Comparison of ENCODE assay signal across 1 cellular context in genomic region chr3:168096210-168096795, GRCh38.
A peak's percentile ranks its signal among the peaks of the same experiment; 100 is the strongest.
TF ChIP-seq lines count a peak whose summit lies in the region.

No MANE protein-coding gene starts in this region.

TF ChIP-seq in HepG2, 621 proteins besides CTCF, POLR2A, EP300 and RAD21 (continued from another document and continues in another):
- TF ChIP-seq, protein P1, sequence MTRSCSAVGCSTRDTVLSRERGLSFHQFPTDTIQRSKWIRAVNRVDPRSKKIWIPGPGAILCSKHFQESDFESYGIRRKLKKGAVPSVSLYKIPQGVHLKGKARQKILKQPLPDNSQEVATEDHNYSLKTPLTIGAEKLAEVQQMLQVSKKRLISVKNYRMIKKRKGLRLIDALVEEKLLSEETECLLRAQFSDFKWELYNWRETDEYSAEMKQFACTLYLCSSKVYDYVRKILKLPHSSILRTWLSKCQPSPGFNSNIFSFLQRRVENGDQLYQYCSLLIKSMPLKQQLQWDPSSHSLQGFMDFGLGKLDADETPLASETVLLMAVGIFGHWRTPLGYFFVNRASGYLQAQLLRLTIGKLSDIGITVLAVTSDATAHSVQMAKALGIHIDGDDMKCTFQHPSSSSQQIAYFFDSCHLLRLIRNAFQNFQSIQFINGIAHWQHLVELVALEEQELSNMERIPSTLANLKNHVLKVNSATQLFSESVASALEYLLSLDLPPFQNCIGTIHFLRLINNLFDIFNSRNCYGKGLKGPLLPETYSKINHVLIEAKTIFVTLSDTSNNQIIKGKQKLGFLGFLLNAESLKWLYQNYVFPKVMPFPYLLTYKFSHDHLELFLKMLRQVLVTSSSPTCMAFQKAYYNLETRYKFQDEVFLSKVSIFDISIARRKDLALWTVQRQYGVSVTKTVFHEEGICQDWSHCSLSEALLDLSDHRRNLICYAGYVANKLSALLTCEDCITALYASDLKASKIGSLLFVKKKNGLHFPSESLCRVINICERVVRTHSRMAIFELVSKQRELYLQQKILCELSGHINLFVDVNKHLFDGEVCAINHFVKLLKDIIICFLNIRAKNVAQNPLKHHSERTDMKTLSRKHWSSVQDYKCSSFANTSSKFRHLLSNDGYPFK (CRISPR knock-in tag; IDR thresholded peaks at IDR 0.05; ENCODE audit: borderline replicate concordance), result no peak
- TF ChIP-seq, protein P2, sequence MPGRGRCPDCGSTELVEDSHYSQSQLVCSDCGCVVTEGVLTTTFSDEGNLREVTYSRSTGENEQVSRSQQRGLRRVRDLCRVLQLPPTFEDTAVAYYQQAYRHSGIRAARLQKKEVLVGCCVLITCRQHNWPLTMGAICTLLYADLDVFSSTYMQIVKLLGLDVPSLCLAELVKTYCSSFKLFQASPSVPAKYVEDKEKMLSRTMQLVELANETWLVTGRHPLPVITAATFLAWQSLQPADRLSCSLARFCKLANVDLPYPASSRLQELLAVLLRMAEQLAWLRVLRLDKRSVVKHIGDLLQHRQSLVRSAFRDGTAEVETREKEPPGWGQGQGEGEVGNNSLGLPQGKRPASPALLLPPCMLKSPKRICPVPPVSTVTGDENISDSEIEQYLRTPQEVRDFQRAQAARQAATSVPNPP (CRISPR knock-in tag; IDR thresholded peaks at IDR 0.05), result peak; percentile 41; the same call in 1 of the 2 replicates
- TF ChIP-seq ZSCAN31 (CRISPR knock-in tag; IDR thresholded peaks at IDR 0.05; ENCODE audit: low read depth) (peak; percentile 32), ZNF275 (CRISPR knock-in tag; IDR thresholded peaks at IDR 0.05; ENCODE audit: borderline replicate concordance) (peak; percentile 45; the same call in 1 of the 2 replicates), SATB2 (CRISPR knock-in tag; IDR thresholded peaks at IDR 0.05) (no peak), CENPT (CRISPR knock-in tag; IDR thresholded peaks at IDR 0.05; ENCODE audit: low read depth) (no peak), IKZF1 (IDR thresholded peaks at IDR 0.05) (no peak), REST (IDR thresholded peaks at IDR 0.05; ENCODE audit: borderline replicate concordance in 1 of 2, low read depth in 1 of 2, low read length in 2 of 2) (no peak), SRSF9 (IDR thresholded peaks at IDR 0.05; ENCODE audit: borderline replicate concordance, insufficient read depth, low read depth, low read length, poor library complexity, severe bottlenecking) (no peak), NCOR1 (IDR thresholded peaks at IDR 0.05; ENCODE audit: borderline replicate concordance, low read length) (no peak), ZNF431 (CRISPR knock-in tag; IDR thresholded peaks at IDR 0.05; ENCODE audit: borderline replicate concordance, low read depth) (0 out of 2 replicates have a peak, but pooled peaks have one; percentile 16), JUNB (CRISPR knock-in tag; IDR thresholded peaks at IDR 0.05; ENCODE audit: borderline replicate concordance) (peak; percentile 65; the same call in 1 of the 2 replicates), ZZZ3 (CRISPR knock-in tag; IDR thresholded peaks at IDR 0.05; ENCODE audit: borderline replicate concordance) (no peak), TARDBP (CRISPR knock-in tag; IDR thresholded peaks at IDR 0.05) (peak; percentile 58; the same call in 1 of the 2 replicates), ZNF543 (CRISPR knock-in tag; IDR thresholded peaks at IDR 0.05) (no peak), KLF12 (CRISPR knock-in tag; IDR thresholded peaks at IDR 0.05; ENCODE audit: borderline replicate concordance) (no peak), BORCS8-MEF2B (CRISPR knock-in tag; IDR thresholded peaks at IDR 0.05) (peak; percentile 42; the same call in 1 of the 2 replicates), KLF9 (CRISPR knock-in tag; IDR thresholded peaks at IDR 0.05; ENCODE audit: low read depth) (no peak), YEATS2 (CRISPR knock-in tag; IDR thresholded peaks at IDR 0.05; ENCODE audit: borderline replicate concordance) (no peak), ATF4 (CRISPR knock-in tag; IDR thresholded peaks at IDR 0.05) (no peak; a peak in 1 of 4 replicates), HOXD1 (CRISPR knock-in tag; IDR thresholded peaks at IDR 0.05) (0 out of 2 replicates have a peak, but pooled peaks have one; percentile 11), NR3C1 (CRISPR knock-in tag; IDR thresholded peaks at IDR 0.05) (no peak), ZMAT3 (CRISPR knock-in tag; conservative IDR thresholded peaks at IDR 0.05) (no peak), NCOA1 (CRISPR knock-in tag; IDR thresholded peaks at IDR 0.05) (0 out of 2 replicates have a peak, but pooled peaks have one; percentile 46), SNRNP70 (IDR thresholded peaks at IDR 0.05; ENCODE audit: low read depth, low read length) (no peak), HNRNPK (IDR thresholded peaks at IDR 0.05; ENCODE audit: low read depth, low read length, poor library complexity, severe bottlenecking) (no peak), AKAP8 (CRISPR knock-in tag; IDR thresholded peaks at IDR 0.05) (peak; percentile 58; the same call in 1 of the 2 replicates), FOXC1 (CRISPR knock-in tag; IDR thresholded peaks at IDR 0.05; ENCODE audit: borderline replicate concordance) (peak; percentile 96), ZNF792 (CRISPR knock-in tag; IDR thresholded peaks at IDR 0.05) (no peak), AHR (CRISPR knock-in tag; IDR thresholded peaks at IDR 0.05) (no peak), HOXA5 (CRISPR knock-in tag; IDR thresholded peaks at IDR 0.05) (no peak), ZSCAN9 (CRISPR knock-in tag; IDR thresholded peaks at IDR 0.05; ENCODE audit: borderline replicate concordance) (no peak), GATA4 (IDR thresholded peaks at IDR 0.05; ENCODE audit: borderline replicate concordance, low read depth) (no peak), ZNF850 (CRISPR knock-in tag; conservative IDR thresholded peaks at IDR 0.05) (no peak), CHD2 (IDR thresholded peaks at IDR 0.05; ENCODE audit: low read depth, low read length) (no peak), RFXAP (CRISPR knock-in tag; IDR thresholded peaks at IDR 0.05; ENCODE audit: borderline replicate concordance) (no peak), ZNF484 (CRISPR knock-in tag; IDR thresholded peaks at IDR 0.05; ENCODE audit: borderline replicate concordance, low read depth) (no peak), ZNF670 (CRISPR knock-in tag; IDR thresholded peaks at IDR 0.05; ENCODE audit: borderline replicate concordance) (no peak), FOXP1 (IDR thresholded peaks at IDR 0.05) (no peak), FOXP1 (CRISPR knock-in tag; IDR thresholded peaks at IDR 0.05) (no peak), POGZ (CRISPR knock-in tag; IDR thresholded peaks at IDR 0.05) (no peak; the same call in 1 of the 2 replicates), ZNF761 (CRISPR knock-in tag; conservative IDR thresholded peaks at IDR 0.05) (no peak), NPAS2 (CRISPR knock-in tag; IDR thresholded peaks at IDR 0.05; ENCODE audit: borderline replicate concordance) (no peak), LCORL (IDR thresholded peaks at IDR 0.05) (no peak), LCORL (CRISPR knock-in tag; IDR thresholded peaks at IDR 0.05) (0 out of 2 replicates have a peak, but pooled peaks have one; percentile 30), ARHGAP35 (CRISPR knock-in tag; IDR thresholded peaks at IDR 0.05; ENCODE audit: borderline replicate concordance) (no peak), KDM5B (CRISPR knock-in tag; IDR thresholded peaks at IDR 0.05; ENCODE audit: borderline replicate concordance) (0 out of 2 replicates have a peak, but pooled peaks have one; percentile 16), ZBTB7B (CRISPR knock-in tag; IDR thresholded peaks at IDR 0.05) (no peak), CCDC6 (CRISPR knock-in tag; IDR thresholded peaks at IDR 0.05) (no peak; the same call in 1 of the 2 replicates), ZNF350 (CRISPR knock-in tag; IDR thresholded peaks at IDR 0.05; ENCODE audit: borderline replicate concordance, low read depth) (no peak; the same call in 1 of the 2 replicates)
- TF ChIP-seq, protein P3, sequence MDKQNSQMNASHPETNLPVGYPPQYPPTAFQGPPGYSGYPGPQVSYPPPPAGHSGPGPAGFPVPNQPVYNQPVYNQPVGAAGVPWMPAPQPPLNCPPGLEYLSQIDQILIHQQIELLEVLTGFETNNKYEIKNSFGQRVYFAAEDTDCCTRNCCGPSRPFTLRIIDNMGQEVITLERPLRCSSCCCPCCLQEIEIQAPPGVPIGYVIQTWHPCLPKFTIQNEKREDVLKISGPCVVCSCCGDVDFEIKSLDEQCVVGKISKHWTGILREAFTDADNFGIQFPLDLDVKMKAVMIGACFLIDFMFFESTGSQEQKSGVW (CRISPR knock-in tag; IDR thresholded peaks at IDR 0.05; ENCODE audit: borderline replicate concordance), result 0 out of 2 replicates have a peak, but pooled peaks have one; percentile 70
- TF ChIP-seq, protein P4, sequence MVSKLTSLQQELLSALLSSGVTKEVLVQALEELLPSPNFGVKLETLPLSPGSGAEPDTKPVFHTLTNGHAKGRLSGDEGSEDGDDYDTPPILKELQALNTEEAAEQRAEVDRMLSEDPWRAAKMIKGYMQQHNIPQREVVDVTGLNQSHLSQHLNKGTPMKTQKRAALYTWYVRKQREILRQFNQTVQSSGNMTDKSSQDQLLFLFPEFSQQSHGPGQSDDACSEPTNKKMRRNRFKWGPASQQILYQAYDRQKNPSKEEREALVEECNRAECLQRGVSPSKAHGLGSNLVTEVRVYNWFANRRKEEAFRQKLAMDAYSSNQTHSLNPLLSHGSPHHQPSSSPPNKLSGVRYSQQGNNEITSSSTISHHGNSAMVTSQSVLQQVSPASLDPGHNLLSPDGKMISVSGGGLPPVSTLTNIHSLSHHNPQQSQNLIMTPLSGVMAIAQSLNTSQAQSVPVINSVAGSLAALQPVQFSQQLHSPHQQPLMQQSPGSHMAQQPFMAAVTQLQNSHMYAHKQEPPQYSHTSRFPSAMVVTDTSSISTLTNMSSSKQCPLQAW (CRISPR knock-in tag; IDR thresholded peaks at IDR 0.05), result 0 out of 2 replicates have a peak, but pooled peaks have one; percentile 54
- TF ChIP-seq, protein P5, sequence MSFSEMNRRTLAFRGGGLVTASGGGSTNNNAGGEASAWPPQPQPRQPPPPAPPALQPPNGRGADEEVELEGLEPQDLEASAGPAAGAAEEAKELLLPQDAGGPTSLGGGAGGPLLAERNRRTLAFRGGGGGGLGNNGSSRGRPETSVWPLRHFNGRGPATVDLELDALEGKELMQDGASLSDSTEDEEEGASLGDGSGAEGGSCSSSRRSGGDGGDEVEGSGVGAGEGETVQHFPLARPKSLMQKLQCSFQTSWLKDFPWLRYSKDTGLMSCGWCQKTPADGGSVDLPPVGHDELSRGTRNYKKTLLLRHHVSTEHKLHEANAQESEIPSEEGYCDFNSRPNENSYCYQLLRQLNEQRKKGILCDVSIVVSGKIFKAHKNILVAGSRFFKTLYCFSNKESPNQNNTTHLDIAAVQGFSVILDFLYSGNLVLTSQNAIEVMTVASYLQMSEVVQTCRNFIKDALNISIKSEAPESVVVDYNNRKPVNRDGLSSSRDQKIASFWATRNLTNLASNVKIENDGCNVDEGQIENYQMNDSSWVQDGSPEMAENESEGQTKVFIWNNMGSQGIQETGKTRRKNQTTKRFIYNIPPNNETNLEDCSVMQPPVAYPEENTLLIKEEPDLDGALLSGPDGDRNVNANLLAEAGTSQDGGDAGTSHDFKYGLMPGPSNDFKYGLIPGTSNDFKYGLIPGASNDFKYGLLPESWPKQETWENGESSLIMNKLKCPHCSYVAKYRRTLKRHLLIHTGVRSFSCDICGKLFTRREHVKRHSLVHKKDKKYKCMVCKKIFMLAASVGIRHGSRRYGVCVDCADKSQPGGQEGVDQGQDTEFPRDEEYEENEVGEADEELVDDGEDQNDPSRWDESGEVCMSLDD (CRISPR knock-in tag; IDR thresholded peaks at IDR 0.05; ENCODE audit: borderline replicate concordance), result no peak
- TF ChIP-seq, protein P6, sequence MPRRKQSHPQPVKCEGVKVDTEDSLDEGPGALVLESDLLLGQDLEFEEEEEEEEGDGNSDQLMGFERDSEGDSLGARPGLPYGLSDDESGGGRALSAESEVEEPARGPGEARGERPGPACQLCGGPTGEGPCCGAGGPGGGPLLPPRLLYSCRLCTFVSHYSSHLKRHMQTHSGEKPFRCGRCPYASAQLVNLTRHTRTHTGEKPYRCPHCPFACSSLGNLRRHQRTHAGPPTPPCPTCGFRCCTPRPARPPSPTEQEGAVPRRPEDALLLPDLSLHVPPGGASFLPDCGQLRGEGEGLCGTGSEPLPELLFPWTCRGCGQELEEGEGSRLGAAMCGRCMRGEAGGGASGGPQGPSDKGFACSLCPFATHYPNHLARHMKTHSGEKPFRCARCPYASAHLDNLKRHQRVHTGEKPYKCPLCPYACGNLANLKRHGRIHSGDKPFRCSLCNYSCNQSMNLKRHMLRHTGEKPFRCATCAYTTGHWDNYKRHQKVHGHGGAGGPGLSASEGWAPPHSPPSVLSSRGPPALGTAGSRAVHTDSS (CRISPR knock-in tag; conservative IDR thresholded peaks at IDR 0.05), result no peak
